Comparison of ENCODE assay signal across 8 cellular contexts in genomic region chr1:98048234-98048633, GRCh38.
DNase-seq lines count a peak whose midpoint lies in the region; ATAC-seq and TF ChIP-seq lines count a peak whose summit lies in the region.

No MANE protein-coding gene starts in this region.

- H2BK5ac ChIP-seq in mesendoderm (ENCODE audit: low read length), result no peak overlapping the region

- H3K36me3 ChIP-seq in H7 (replicated peaks; ENCODE audit: control insufficient read depth, insufficient read depth, low read length) (no peaks in the 10 kb centered on the region), mesendoderm (ENCODE audit: control insufficient read depth, insufficient read depth, low read length) (no peaks in the 10 kb centered on the region)

- no peaks in the 10 kb centered on the region for H3K9me3 ChIP-seq in CD4-positive, alpha-beta T cell (ENCODE audit: control insufficient read depth, low read length)

- H3K4me1 Mint-ChIP-seq in CD4-positive, alpha-beta T cell (ENCODE audit: low read depth), result peaks cover 47% of the 10 kb centered on the region
- peaks cover 32% of the 10 kb centered on the region for H3K4me1 Mint-ChIP-seq in activated CD8-positive, alpha-beta T cell treated with anti-CD3 and anti-CD28 coated beads for 36 hours (ENCODE audit: low read depth)
- peaks cover 33% of the 10 kb centered on the region for H3K4me1 Mint-ChIP-seq in endothelial cell (ENCODE audit: unreplicated experiment)

- H3K27me3 Mint-ChIP-seq in CD4-positive, alpha-beta T cell, result peaks cover 94% of the 10 kb centered on the region
- H3K27me3 Mint-ChIP-seq in activated CD8-positive, alpha-beta T cell treated with anti-CD3 and anti-CD28 coated beads for 36 hours, result peaks cover 74% of the 10 kb centered on the region
- peaks cover 16% of the 10 kb centered on the region for H3K27me3 Mint-ChIP-seq in endothelial cell (ENCODE audit: unreplicated experiment)

- CTCF ChIA-PET in CD4-positive, alpha-beta T cell (lab: Charles Lee), result interaction anchor here (1.1 to 1.4 kb wide), 2 partner anchors 379 to 478 kb away, joined by 3 read pairs; no protein-coding TSS in a partner anchor
- CTCF ChIA-PET in activated CD8-positive, alpha-beta T cell treated with anti-CD3 and anti-CD28 coated beads for 36 hours (lab: Charles Lee), result interaction anchor here (0.6 to 2.2 kb wide), 7 partner anchors 12 to 250 kb away, joined by 3 to 5 read pairs (median 5); no protein-coding TSS in a partner anchor

- no peak overlapping the region for H4K5ac ChIP-seq in mesendoderm (ENCODE audit: low read length)

- H2BK15ac ChIP-seq in mesendoderm (replicated peaks; ENCODE audit: low read depth), result no peak overlapping the region

- WGBS in mesendoderm (ENCODE audit: extremely low coverage, insufficient coverage, low lambda C conversion rate), result no CpG with 5 or more reads among the region's 15 CpGs

- POLR2A ChIA-PET in CD4-positive, alpha-beta T cell (lab: Charles Lee), result interaction anchor here (1.5 kb wide), 1 partner anchor 127 kb away, joined by 10 read pairs; the partner anchor contains the start of gene DPYD
- POLR2A ChIA-PET in activated CD8-positive, alpha-beta T cell treated with anti-CD3 and anti-CD28 coated beads for 36 hours (lab: Charles Lee), result no interaction called here

- H3K9me3 Mint-ChIP-seq in CD4-positive, alpha-beta T cell, result peaks cover 2% of the 10 kb centered on the region
- no peaks in the 10 kb centered on the region for H3K9me3 Mint-ChIP-seq in activated CD8-positive, alpha-beta T cell treated with anti-CD3 and anti-CD28 coated beads for 36 hours
- no peaks in the 10 kb centered on the region for H3K9me3 Mint-ChIP-seq in endothelial cell (ENCODE audit: unreplicated experiment)

- H4K8ac ChIP-seq in mesendoderm (ENCODE audit: low read depth, low read length), result no peak overlapping the region

- no peak overlapping the region for H3K4ac ChIP-seq in mesendoderm (ENCODE audit: low read depth, low read length)

- H2BK120ac ChIP-seq in mesendoderm (ENCODE audit: low read depth, low read length), result no peak overlapping the region

- no peak overlapping the region for H3K23ac ChIP-seq in mesendoderm (ENCODE audit: low read length)

- H3K36me3 Mint-ChIP-seq in CD4-positive, alpha-beta T cell (ENCODE audit: low read depth), result no peaks in the 10 kb centered on the region
- no peaks in the 10 kb centered on the region for H3K36me3 Mint-ChIP-seq in activated CD8-positive, alpha-beta T cell treated with anti-CD3 and anti-CD28 coated beads for 36 hours (ENCODE audit: low read depth)
- H3K36me3 Mint-ChIP-seq in endothelial cell (ENCODE audit: low read depth, unreplicated experiment), result no peaks in the 10 kb centered on the region

- H3K27ac ChIP-seq in CD4-positive, alpha-beta T cell (ENCODE audit: low read depth, low read length), result no peak overlapping the region
- H3K27ac ChIP-seq in mesendoderm (ENCODE audit: low read depth, low read length), result no peak overlapping the region

- H2AK5ac ChIP-seq in mesendoderm (ENCODE audit: low read length), result no peak overlapping the region

- DNase-seq in CD4-positive, alpha-beta T cell, result peak; percentile 38 to 69 (median 55)
- DNase-seq in H7 (peak; percentile 70), NCI-H2227 treated with DMSO at 0.1 percent for 48 hours (lab: John Stamatoyannopoulos, UW) (peak; percentile 76), endothelial cell (ENCODE audit: low spot score) (peak; percentile 89), mesendoderm (peak; percentile 91), NCI-H2029 (lab: John Stamatoyannopoulos, UW) (no peak)
- DNase-seq in activated CD8-positive, alpha-beta T cell treated with anti-CD3 and anti-CD28 coated beads for 36 hours, result peak; percentile 85
- peak; percentile 25 to 38 for DNase-seq in stimulated activated CD8-positive, alpha-beta memory T cell treated with anti-CD3 and anti-CD28 coated beads, Interleukin-2, amount 100 ng/mL, for 1 hour (ENCODE audit: low read depth in 2 of 2)

- no peak overlapping the region for H3K4me2 ChIP-seq in mesendoderm (ENCODE audit: low read length)

- H3K9ac ChIP-seq in mesendoderm (ENCODE audit: low read length), result no peak overlapping the region

- peak; percentile 81 for ATAC-seq in CD4-positive, alpha-beta T cell (ENCODE audit: poor library complexity)
- peak; percentile 78 for ATAC-seq in activated CD8-positive, alpha-beta T cell treated with anti-CD3 and anti-CD28 coated beads for 36 hours

- no peak overlapping the region; the same call in 1 of the 2 replicates for H3K4me3 ChIP-seq in H7 (ENCODE audit: insufficient read depth, low read depth, low read length)
- no peak overlapping the region for H3K4me3 ChIP-seq in mesendoderm (ENCODE audit: low read length)

- no peaks in the 10 kb centered on the region for H3K79me1 ChIP-seq in mesendoderm (ENCODE audit: low read length)

- H3K4me1 ChIP-seq in mesendoderm (ENCODE audit: control insufficient read depth, low read depth, low read length), result no peaks in the 10 kb centered on the region

- intact Hi-C loops in CD4-positive, alpha-beta T cell (cut with DNase I, micrococcal nuclease), result no loop called here
- intact Hi-C loops in activated CD8-positive, alpha-beta T cell treated with anti-CD3 and anti-CD28 coated beads for 36 hours (cut with micrococcal nuclease), result loop anchor here (5.0 to 10.0 kb wide), 2 partner anchors 126 to 223 kb away; partner anchors contain the start of gene DPYD

- H3K4me3 Mint-ChIP-seq in CD4-positive, alpha-beta T cell, result peak overlapping the region; percentile 7
- no peak overlapping the region for H3K4me3 Mint-ChIP-seq in activated CD8-positive, alpha-beta T cell treated with anti-CD3 and anti-CD28 coated beads for 36 hours
- H3K4me3 Mint-ChIP-seq in endothelial cell (ENCODE audit: unreplicated experiment), result peak overlapping the region; percentile 44

- no peak overlapping the region for H3K56ac ChIP-seq in mesendoderm (ENCODE audit: low read length)

- H3K18ac ChIP-seq in mesendoderm (ENCODE audit: low read length), result no peak overlapping the region

- peaks cover 97% of the 10 kb centered on the region for H3K27me3 ChIP-seq in CD4-positive, alpha-beta T cell (ENCODE audit: control insufficient read depth, insufficient read depth, low read length)
- H3K27me3 ChIP-seq in H7 (ENCODE audit: control insufficient read depth, insufficient read depth, low read length) (peaks cover 89% of the 10 kb centered on the region), mesendoderm (ENCODE audit: insufficient read depth, low read length, poor library complexity) (peaks cover 38% of the 10 kb centered on the region)

- no peak overlapping the region for H3K27ac Mint-ChIP-seq in CD4-positive, alpha-beta T cell
- no peak overlapping the region for H3K27ac Mint-ChIP-seq in activated CD8-positive, alpha-beta T cell treated with anti-CD3 and anti-CD28 coated beads for 36 hours
- no peak overlapping the region for H3K27ac Mint-ChIP-seq in endothelial cell (ENCODE audit: unreplicated experiment)

- TF ChIP-seq CTCF in CD4-positive, alpha-beta T cell (IDR thresholded peaks at IDR 0.05), result no peak
- no peak for TF ChIP-seq CTCF in activated CD8-positive, alpha-beta T cell treated with anti-CD3 and anti-CD28 coated beads for 36 hours (IDR thresholded peaks at IDR 0.05)
- no peak for TF ChIP-seq CTCF in endothelial cell (IDR thresholded peaks at IDR 0.05; ENCODE audit: unreplicated experiment)

- H3K79me2 ChIP-seq in mesendoderm (ENCODE audit: control insufficient read depth, insufficient read depth, low read length), result no peaks in the 10 kb centered on the region
